Comparison of ENCODE assay signal across 14 cellular contexts in genomic region chr13:51913421-51914136, GRCh38. TPM values are rescaled to one million over a fixed set of nuclear protein-coding genes. Genes with fewer than 3 reads are reported as not detected.
A peak's percentile ranks its signal among the peaks of the same experiment; 100 is the strongest.
DNase-seq lines count a peak whose midpoint lies in the region; ATAC-seq and TF ChIP-seq lines count a peak whose summit lies in the region.
"Had no signal": no experiment of that assay in that cellular context is flagged by ENCODE, and none has a peak within 500 bp of the region (broad histone marks: within the 10 kb centered on the region; RNA-seq: fewer than 3 reads in every experiment).

No MANE protein-coding gene starts in this region.

- no peak overlapping the region for H3K4ac ChIP-seq in mesendoderm (ENCODE audit: low read depth, low read length)

- no peak overlapping the region for H3K23ac ChIP-seq in mesendoderm (ENCODE audit: low read length)

- H3K27ac ChIP-seq in WERI-Rb-1 (no peak overlapping the region), mesendoderm (ENCODE audit: low read depth, low read length) (no peak overlapping the region)
- H3K27ac ChIP-seq: skin epidermis had no signal

- H3K9me3 ChIP-seq in WERI-Rb-1 (ENCODE audit: severe bottlenecking): no peaks in the 10 kb centered on the region

- no peak overlapping the region for H2AK5ac ChIP-seq in mesendoderm (ENCODE audit: low read length)

- DNase-seq in DMS53 (lab: John Stamatoyannopoulos, UW): peak; percentile 72
- DNase-seq in NAMALWA (ENCODE audit: low spot score): peak; percentile 12
- no peak for DNase-seq in WERI-Rb-1
- DNase-seq in mesendoderm: peak; percentile 68
- DNase-seq in SIG-M5 treated with dmso at 0.1 percent for 504 hours (lab: John Stamatoyannopoulos, UW; ENCODE audit: unreplicated experiment): no peak
- DNase-seq: dermis blood vessel endothelial cell, KG1, kidney, nephron progenitor cell, SHP77 had no signal

- H3K27me3 ChIP-seq in WERI-Rb-1 (ENCODE audit: insufficient read depth, low read depth, severe bottlenecking) (no peaks in the 10 kb centered on the region), mesendoderm (ENCODE audit: insufficient read depth, low read length, poor library complexity) (no peaks in the 10 kb centered on the region)

- no peaks in the 10 kb centered on the region for H3K4me1 ChIP-seq in mesendoderm (ENCODE audit: control insufficient read depth, low read depth, low read length)

- no peak for ATAC-seq in GM21528 (IDR thresholded peaks at IDR 0.05; ENCODE audit: low FRiP score, unreplicated experiment)
- no peak for ATAC-seq in GM21367 (IDR thresholded peaks at IDR 0.05; ENCODE audit: unreplicated experiment)

- H4K5ac ChIP-seq in mesendoderm (ENCODE audit: low read length): no peak overlapping the region

- H3K36me3 ChIP-seq in WERI-Rb-1 (no peaks in the 10 kb centered on the region), mesendoderm (ENCODE audit: control insufficient read depth, insufficient read depth, low read length) (no peaks in the 10 kb centered on the region)

- H4K8ac ChIP-seq in mesendoderm (ENCODE audit: low read depth, low read length): no peak overlapping the region

- peak; percentile 38 for TF ChIP-seq CTCF in WERI-Rb-1 (IDR thresholded peaks at IDR 0.05; ENCODE audit: low read depth, low read length)

- H3K79me2 ChIP-seq in mesendoderm (ENCODE audit: control insufficient read depth, insufficient read depth, low read length): no peaks in the 10 kb centered on the region

- H3K79me1 ChIP-seq in mesendoderm (ENCODE audit: low read length): no peaks in the 10 kb centered on the region

- H3K56ac ChIP-seq in mesendoderm (ENCODE audit: low read length): no peak overlapping the region

- no peak overlapping the region for H2BK5ac ChIP-seq in mesendoderm (ENCODE audit: low read length)

- no peak overlapping the region for H3K9ac ChIP-seq in mesendoderm (ENCODE audit: low read length)

- no CpG with 5 or more reads among the region's 4 CpGs for WGBS in mesendoderm (ENCODE audit: extremely low coverage, insufficient coverage, low lambda C conversion rate)

- no peak overlapping the region for H2BK120ac ChIP-seq in mesendoderm (ENCODE audit: low read depth, low read length)

- no peak overlapping the region for H3K18ac ChIP-seq in mesendoderm (ENCODE audit: low read length)

- H3K4me3 ChIP-seq in WERI-Rb-1 (ENCODE audit: low read depth, low read length) (no peak overlapping the region), mesendoderm (ENCODE audit: low read length) (no peak overlapping the region)
- H3K4me3 ChIP-seq: skin epidermis had no signal

- H2BK15ac ChIP-seq in mesendoderm (replicated peaks; ENCODE audit: low read depth): no peak overlapping the region

- no peak overlapping the region for H3K4me2 ChIP-seq in mesendoderm (ENCODE audit: low read length)

RNA-seq across cellular contexts. Expression of gene CCDC70, which starts 51.8 kb away (rescaled TPM):
- polyA plus RNA-seq in mesendoderm (2013, experiment 1 of 2): not detected
- polyA plus RNA-seq in mesendoderm (2013, experiment 2 of 2): not detected
- polyA plus RNA-seq: adipose tissue had no signal

Comparison
In these comparisons a context has a peak if more than half of its experiments do, and no peak if none do; other contexts are left out.
1. DNase-seq: peak in DMS53 (single experiment), NAMALWA (single experiment) and mesendoderm (single experiment); none in WERI-Rb-1 (single experiment) and SIG-M5 treated with dmso at 0.1 percent for 504 hours (single experiment).